24 cellular contexts compared by ENCODE assay signal in genomic region chr5:6287136-6287535, GRCh38.
"Had no signal": no experiment of that assay in that cellular context is flagged by ENCODE, and none has a peak within 500 bp of the region (broad histone marks: within the 10 kb centered on the region; RNA-seq: fewer than 3 reads in every experiment).

No MANE protein-coding gene starts in this region.

- FAIRE-seq: TTC549 had no signal

- ATAC-seq: Right ventricle myocardium inferior, T-cell had no signal

- H3K4me3 ChIP-seq: cardiac muscle cell, SK-N-MC had no signal

- DNase-seq: activated CD4-positive, alpha-beta memory T cell treated with anti-CD3 and anti-CD28 coated beads for 36 hours; activated CD4-positive, alpha-beta T cell treated with anti-CD3 and anti-CD28 coated beads, Interleukin-2, amount 10 ng/mL, durations not matched to agents 7 days and 5 days; activated CD4-positive, CD25-positive, alpha-beta regulatory T cell; activated CD8-positive, alpha-beta memory T cell treated with anti-CD3 and anti-CD28 coated beads, Interleukin-2, amount 50 U/mL, for 48 hours; activated effector memory CD4-positive, alpha-beta T cell treated with Interleukin-2 at 50 U/mL for 16 hours; activated naive CD4-positive, alpha-beta T cell treated with Interleukin-2 at 50 U/mL for 16 hours; activated T-cell treated with anti-CD3 and anti-CD28 coated beads, Interleukin-2, amount 50 U/mL, for 1 hour; amygdala; brain microvascular endothelial cell; cerebellar nuclear complex; KG1; NCI-H1048; NCI-H1930; NCI-H2107; NCI-H446 treated with DMSO at 0.1 percent for 48 hours; NCI-H524 treated with DMSO at 0.1 percent for 48 hours; NCI-H748 treated with DMSO at 0.1 percent for 48 hours; T-cell; T-helper 2 cell; T1000 had no signal

- H3K27ac ChIP-seq: brain microvascular endothelial cell, cardiac muscle cell, SK-N-MC had no signal

- H3K27me3 ChIP-seq: brain microvascular endothelial cell, cardiac muscle cell had no signal

- H3K36me3 ChIP-seq: brain microvascular endothelial cell, cardiac muscle cell had no signal
